21 cellular contexts compared by ENCODE assay signal in genomic region chr15:74191798-74192197, GRCh38. TPM values are rescaled to one million over a fixed set of nuclear protein-coding genes. Genes with fewer than 3 reads are reported as not detected.
"Had no signal": no experiment of that assay in that cellular context is flagged by ENCODE, and none has a peak within 500 bp of the region (broad histone marks: within the 10 kb centered on the region; RNA-seq: fewer than 3 reads in every experiment).

No MANE protein-coding gene starts in this region.

- H3K9me3 ChIP-seq: heart left ventricle, stomach, testis had no signal

- DNase-seq: activated CD4-positive, alpha-beta memory T cell treated with anti-CD3 and anti-CD28 coated beads for 36 hours; activated naive CD4-positive, alpha-beta T cell treated with anti-CD3 and anti-CD28 coated beads, Interleukin-2, amount 10 ng/mL, durations not matched to agents 7 days and 5 days; activated T-cell treated with anti-CD3 and anti-CD28 coated beads, Interleukin-2, amount 50 U/mL, for 24 hours; dermis blood vessel endothelial cell; foreskin melanocyte; immature natural killer cell; left cardiac atrium; naive B cell; stomach; T-helper 1 cell; testis had no signal

- H3K4me1 Mint-ChIP-seq: activated naive CD4-positive, alpha-beta T cell treated with anti-CD3 and anti-CD28 coated beads, Interleukin-2, amount 10 ng/mL, durations not matched to agents 7 days and 5 days; immature natural killer cell; naive B cell had no signal

- H3K27ac ChIP-seq: epithelial cell of prostate, heart left ventricle, stomach, testis had no signal

- H3K27ac Mint-ChIP-seq: activated CD4-positive, alpha-beta memory T cell treated with anti-CD3 and anti-CD28 coated beads for 36 hours; activated naive CD4-positive, alpha-beta T cell treated with anti-CD3 and anti-CD28 coated beads, Interleukin-2, amount 10 ng/mL, durations not matched to agents 7 days and 5 days; activated T-cell treated with anti-CD3 and anti-CD28 coated beads, Interleukin-2, amount 50 U/mL, for 24 hours; immature natural killer cell; naive B cell had no signal

- H3K27me3 ChIP-seq: heart left ventricle, stomach, testis had no signal

- H3K9me3 Mint-ChIP-seq: activated CD4-positive, alpha-beta memory T cell treated with anti-CD3 and anti-CD28 coated beads for 36 hours; activated naive CD4-positive, alpha-beta T cell treated with anti-CD3 and anti-CD28 coated beads, Interleukin-2, amount 10 ng/mL, durations not matched to agents 7 days and 5 days; activated T-cell treated with anti-CD3 and anti-CD28 coated beads, Interleukin-2, amount 50 U/mL, for 24 hours; immature natural killer cell; naive B cell had no signal

- H3K4me3 Mint-ChIP-seq: activated CD4-positive, alpha-beta memory T cell treated with anti-CD3 and anti-CD28 coated beads for 36 hours; activated naive CD4-positive, alpha-beta T cell treated with anti-CD3 and anti-CD28 coated beads, Interleukin-2, amount 10 ng/mL, durations not matched to agents 7 days and 5 days; activated T-cell treated with anti-CD3 and anti-CD28 coated beads, Interleukin-2, amount 50 U/mL, for 24 hours; immature natural killer cell; naive B cell had no signal

- H3K4me3 ChIP-seq: heart left ventricle, stomach, testis had no signal

- H3K27me3 Mint-ChIP-seq: activated CD4-positive, alpha-beta memory T cell treated with anti-CD3 and anti-CD28 coated beads for 36 hours; activated T-cell treated with anti-CD3 and anti-CD28 coated beads, Interleukin-2, amount 50 U/mL, for 24 hours had no signal

- H3K36me3 Mint-ChIP-seq: activated CD4-positive, alpha-beta memory T cell treated with anti-CD3 and anti-CD28 coated beads for 36 hours; activated naive CD4-positive, alpha-beta T cell treated with anti-CD3 and anti-CD28 coated beads, Interleukin-2, amount 10 ng/mL, durations not matched to agents 7 days and 5 days; immature natural killer cell; naive B cell had no signal

- H3K36me3 ChIP-seq: heart left ventricle, stomach had no signal

- FAIRE-seq: astrocyte, bronchial epithelial cell had no signal

RNA-seq across cellular contexts. Expression of gene STRA6, which starts 10.8 kb away (rescaled TPM):
- total RNA-seq: activated CD4-positive, alpha-beta memory T cell treated with anti-CD3 and anti-CD28 coated beads for 36 hours; left cardiac atrium; mononuclear cell had no signal
- polyA plus RNA-seq: fibroblast of lung, immature natural killer cell had no signal

RNA-seq across cellular contexts. Expression of gene ISLR, which starts 18.3 kb away (rescaled TPM):
- total RNA-seq: activated CD4-positive, alpha-beta memory T cell treated with anti-CD3 and anti-CD28 coated beads for 36 hours; lung microvascular endothelial cell; mononuclear cell had no signal
- polyA plus RNA-seq: immature natural killer cell had no signal

RNA-seq across cellular contexts. Expression of gene CCDC33, which starts 44.3 kb away (rescaled TPM):
- total RNA-seq: activated CD4-positive, alpha-beta memory T cell treated with anti-CD3 and anti-CD28 coated beads for 36 hours; bronchial epithelial cell; chondrocyte; dermis blood vessel endothelial cell; fibroblast of lung; heart left ventricle; left cardiac atrium; lung microvascular endothelial cell; mononuclear cell; posterior vena cava; right cardiac atrium had no signal
- polyA plus RNA-seq: fibroblast of lung, immature natural killer cell, stomach had no signal
